22 cellular contexts compared by ENCODE assay signal in genomic region chr6:17233531-17233930, GRCh38. TPM values are rescaled to one million over a fixed set of nuclear protein-coding genes. Genes with fewer than 3 reads are reported as not detected.
DNase-seq lines count a peak whose midpoint lies in the region; ATAC-seq, FAIRE-seq and TF ChIP-seq lines count a peak whose summit lies in the region.
"Had no signal": no experiment of that assay in that cellular context is flagged by ENCODE, and none has a peak within 500 bp of the region (broad histone marks: within the 10 kb centered on the region; RNA-seq: fewer than 3 reads in every experiment).

No MANE protein-coding gene starts in this region.

- 6% methylated on average over 2 of the region's 2 CpGs for WGBS in HepG2 (ENCODE audit: low lambda C conversion rate)
- 55% methylated on average over 1 of the region's 2 CpGs for WGBS in right lobe of liver (ENCODE audit: insufficient coverage, low coverage, low lambda C conversion rate, missing lambda C conversion rate)

- DNase-seq in HepG2 (ENCODE audit: low spot score) = peak; percentile 12
- no peak for DNase-seq in right lobe of liver
- peak; percentile 26 for DNase-seq in RCC 7860 (ENCODE audit: low spot score)
- DNase-seq in epithelial cell of esophagus (ENCODE audit: low read depth) = peak; percentile 99
- DNase-seq in GM13977 (ENCODE audit: low spot score) = no peak
- no peak for DNase-seq in iPS-NIHi11 (ENCODE audit: low spot score)
- no peak for DNase-seq in AG08395 (ENCODE audit: low spot score)
- DNase-seq in GM19239 (ENCODE audit: insufficient read length, low spot score) = no peak
- DNase-seq: ACHN; activated CD4-positive, CD25-positive, alpha-beta regulatory T cell; activated naive CD4-positive, alpha-beta T cell treated with anti-CD3 and anti-CD28 coated beads for 36 hours; caudate nucleus; CD8-positive, alpha-beta T cell; effector memory CD4-positive, alpha-beta T cell; midbrain; NCI-H510A; sigmoid colon; stimulated activated CD4-positive, alpha-beta T cell treated with anti-CD3 and anti-CD28 coated beads, Interleukin-4, amount 100 ng/mL, for 24 hours had no signal

- H3K27ac ChIP-seq in HepG2 (ENCODE audit: extremely low read length, insufficient read depth, low read length) = no peak overlapping the region
- no peak overlapping the region for H3K27ac ChIP-seq in right lobe of liver
- H3K27ac ChIP-seq: gastroesophageal sphincter, sigmoid colon, tibial nerve had no signal

- TF ChIP-seq EP300 in HepG2 (IDR thresholded peaks at IDR 0.05; ENCODE audit: low read depth in 2 of 2, low read length in 2 of 2) (no peak), HepG2 (CRISPR knock-in tag; IDR thresholded peaks at IDR 0.05; ENCODE audit: borderline replicate concordance) (no peak)

- no TSS peak for BruUV-seq in HepG2 (replicated peaks; lab: Mats Ljungman, UMichigan)

- CTCF ChIA-PET in HepG2 (lab: Yijun Ruan, JAX; ENCODE audit: low intra/inter-chr PET ratio, low total read pairs) = no interaction called here

- intact Hi-C loops in HepG2 (cut with micrococcal nuclease; ENCODE audit: unreplicated experiment) = no loop called here
- intact Hi-C loops in right lobe of liver (cut with DNase I) = no loop called here

- H3K4me1 ChIP-seq in HepG2 (ENCODE audit: insufficient read depth, low read length) (no peaks in the 10 kb centered on the region), right lobe of liver (no peaks in the 10 kb centered on the region)
- H3K4me1 ChIP-seq: gastroesophageal sphincter, sigmoid colon, tibial nerve had no signal

- no peak for TF ChIP-seq RAD21 in HepG2 (CRISPR knock-in tag; IDR thresholded peaks at IDR 0.05)

- H3K9ac ChIP-seq in HepG2 (ENCODE audit: insufficient read depth, low read depth, low read length) = no peak overlapping the region

- in situ Hi-C loops in HepG2 (cut with HindIII; ENCODE audit: extremely low pct_ligation_motif_present, low pct_unique_long_range_greater_than_20kb) (no loop called here), GM13977 (cut with MboI; ENCODE audit: low pct_unique_long_range_greater_than_20kb, low sequenced_read_pairs, unreplicated experiment) (no loop called here)

- no peak overlapping the region for H2AFZ ChIP-seq in HepG2 (ENCODE audit: low read length)

- no peaks in the 10 kb centered on the region for H3K36me3 ChIP-seq in HepG2 (replicated peaks in 1 of 2; ENCODE audit: control insufficient read depth in 1 of 2, insufficient read depth in 2 of 2, low read length in 2 of 2)
- H3K36me3 ChIP-seq in right lobe of liver = no peaks in the 10 kb centered on the region
- H3K36me3 ChIP-seq: gastroesophageal sphincter, sigmoid colon, tibial nerve had no signal

- H3K9me3 ChIP-seq in HepG2 (ENCODE audit: low read length) (no peaks in the 10 kb centered on the region), right lobe of liver (no peaks in the 10 kb centered on the region)
- H3K9me3 ChIP-seq: gastroesophageal sphincter, sigmoid colon had no signal

- H3K4me3 ChIP-seq in HepG2 (replicated peaks in 1 of 3; ENCODE audit: insufficient read depth in 1 of 3, low read depth in 2 of 3, low read length in 3 of 3) = no peak overlapping the region
- no peak overlapping the region for H3K4me3 ChIP-seq in right lobe of liver
- H3K4me3 ChIP-seq in epithelial cell of esophagus (ENCODE audit: low read length) = no peak overlapping the region
- H3K4me3 ChIP-seq: gastroesophageal sphincter, sigmoid colon, tibial nerve had no signal

- FAIRE-seq in HepG2 (lab: Jason Lieb, UNC) = no peak
- no peak for FAIRE-seq in RCC 7860 (lab: Jason Lieb, UNC)
- FAIRE-seq in GM19239 (lab: Jason Lieb, UNC) = no peak
- FAIRE-seq: islet of Langerhans had no signal

- no peak for TF ChIP-seq POLR2A in HepG2 (IDR thresholded peaks at IDR 0.05; ENCODE audit: insufficient read depth in 1 of 2, low read depth in 2 of 2, low read length in 2 of 2)
- no peak for TF ChIP-seq POLR2A in right lobe of liver (IDR thresholded peaks at IDR 0.05)

- H4K20me1 ChIP-seq in HepG2 (ENCODE audit: insufficient read depth, low read length) = no peaks in the 10 kb centered on the region

- ATAC-seq in HepG2 (peak; percentile 81), right lobe of liver (no peak)
- ATAC-seq: CD8-positive, alpha-beta T cell; gastroesophageal sphincter had no signal

- H3K4me2 ChIP-seq in HepG2 (ENCODE audit: low read depth, low read length) = no peak overlapping the region

- 0 out of 5 replicates have a peak, but pooled peaks cover 0 to 4% of the 10 kb centered on the region in 2 experiments for H3K27me3 ChIP-seq in HepG2 (ENCODE audit: control insufficient read depth in 1 of 2, insufficient read depth in 2 of 2, low read length in 2 of 2)
- no peaks in the 10 kb centered on the region for H3K27me3 ChIP-seq in right lobe of liver
- H3K27me3 ChIP-seq: gastroesophageal sphincter, sigmoid colon, tibial nerve had no signal

- H3K79me2 ChIP-seq in HepG2 (ENCODE audit: insufficient read depth, low read length) = no peaks in the 10 kb centered on the region

- TF ChIP-seq CTCF in HepG2 (CRISPR knock-in tag; IDR thresholded peaks at IDR 0.05) (no peak), right lobe of liver (IDR thresholded peaks at IDR 0.05) (no peak), epithelial cell of esophagus (IDR thresholded peaks at IDR 0.05; ENCODE audit: insufficient read depth, low read depth, low read length, missing control alignments) (no peak), GM13977 (IDR thresholded peaks at IDR 0.05; ENCODE audit: extremely low read depth, insufficient read depth, missing control alignments) (no peak)

- POLR2A ChIA-PET in HepG2 (lab: Yijun Ruan, JAX) = no interaction called here

TF ChIP-seq in HepG2, 621 proteins besides CTCF, POLR2A, EP300 and RAD21:
- no peak for TF ChIP-seq ZNF598 (CRISPR knock-in tag; IDR thresholded peaks at IDR 0.05; ENCODE audit: borderline replicate concordance)
- TF ChIP-seq NFE2 (CRISPR knock-in tag; IDR thresholded peaks at IDR 0.05) = peak; percentile 50; the same call in 1 of the 2 replicates
- no peak for TF ChIP-seq ATF7-NPFF (CRISPR knock-in tag; IDR thresholded peaks at IDR 0.05; ENCODE audit: low read depth)
- peak; percentile 55; the same call in 1 of the 2 replicates for TF ChIP-seq TFAP4 (IDR thresholded peaks at IDR 0.05; ENCODE audit: borderline replicate concordance, low read depth)
- TF ChIP-seq ZNF263 (CRISPR knock-in tag; IDR thresholded peaks at IDR 0.05) = 0 out of 2 replicates have a peak, but pooled peaks have one; percentile 26
- TF ChIP-seq ZNF333 (CRISPR knock-in tag; IDR thresholded peaks at IDR 0.05; ENCODE audit: borderline replicate concordance) = peak; percentile 96
- 0 out of 2 replicates have a peak, but pooled peaks have one; percentile 20 for TF ChIP-seq MYC (CRISPR knock-in tag; IDR thresholded peaks at IDR 0.05; ENCODE audit: borderline replicate concordance)
- no peak for TF ChIP-seq SRSF1 (optimal IDR thresholded peaks at IDR 0.05; ENCODE audit: low read depth, low read length)
- TF ChIP-seq KLF6 (CRISPR knock-in tag; IDR thresholded peaks at IDR 0.05) = no peak
- peak; percentile 82 for TF ChIP-seq FOSL2 (CRISPR knock-in tag; IDR thresholded peaks at IDR 0.05)
- TF ChIP-seq DMAP1 (CRISPR knock-in tag; IDR thresholded peaks at IDR 0.05) = no peak
TF ChIP-seq in HepG2: peak in this region for 6.

RNA-seq across cellular contexts. Expression of gene RBM24, which starts 47.6 kb away (rescaled TPM):
- total RNA-seq in HepG2 (2016; rRNA removed; fragmentation: Illumina TruSeq; extraction: Trizol) (1.2 and 1.5 TPM in 2 replicates), right lobe of liver (1 to 10 TPM in 2 of 6 experiments, under 1 TPM in 3, not detected in 1; 0.16 to 1.9 (median 0.60) TPM)
- 0.30 and 0.62 TPM in 2 replicates for total RNA-seq in HepG2 (2016; cell fraction: cytosol; rRNA removed; fragmentation: Illumina TruSeq; extraction: Trizol; ENCODE audit: low read depth)
- total RNA-seq in HepG2 (2016; cell fraction: insoluble cytoplasmic fraction; rRNA removed; fragmentation: Illumina TruSeq; extraction: Trizol) = 0.76 and 0.89 TPM in 2 replicates
- total RNA-seq in HepG2 (2016; cell fraction: membrane; rRNA removed; fragmentation: Illumina TruSeq; extraction: Trizol) = 1.2 and 2.2 TPM in 2 replicates
- 0.81 and 1.2 TPM in 2 replicates for total RNA-seq in HepG2 (2016; cell fraction: nucleus; rRNA removed; fragmentation: Illumina TruSeq; extraction: Trizol)
- 14.2 and 17.4 TPM in 2 replicates for polyA plus RNA-seq in HepG2 (2011; rRNA removed)
- polyA plus RNA-seq in HepG2 (2011; cell fraction: cytosol; rRNA removed) = 10.7 and 12.6 TPM in 2 replicates
- 12.0 and 16.2 TPM in 2 replicates for polyA plus RNA-seq in HepG2 (2011; cell fraction: nucleus; rRNA removed)
- 15.9 and 21.5 TPM in 2 replicates for polyA plus RNA-seq in HepG2 (2012)
- polyA plus RNA-seq in HepG2 (2016; cell fraction: cytosol; fragmentation: Illumina TruSeq; extraction: Trizol; ENCODE audit: low read depth) = 0.70 and 0.95 TPM in 2 replicates
- polyA plus RNA-seq in HepG2 (2016; cell fraction: insoluble cytoplasmic fraction; fragmentation: Illumina TruSeq; extraction: Trizol; ENCODE audit: low read depth) = 1.8 and 1.9 TPM in 2 replicates
- 1.3 and 1.5 TPM in 2 replicates for polyA plus RNA-seq in HepG2 (2016; cell fraction: membrane; fragmentation: Illumina TruSeq; extraction: Trizol; ENCODE audit: low read depth)
- 1.8 and 2.1 TPM in 2 replicates for polyA plus RNA-seq in HepG2 (2016; cell fraction: nucleus; fragmentation: Illumina TruSeq; extraction: Trizol; ENCODE audit: insufficient read depth, low read depth)
- 54.9 TPM in 1 of 2 replicates, not detected in the other for polyA minus RNA-seq in HepG2 (2011; rRNA and poly(A)+ RNA removed; ENCODE audit: low replicate concordance)
- 18.0 and 21.3 TPM in 2 replicates for polyA minus RNA-seq in HepG2 (2011; cell fraction: cytosol; rRNA and poly(A)+ RNA removed)
- polyA minus RNA-seq in HepG2 (2011; cell fraction: nucleus; rRNA and poly(A)+ RNA removed) = 6.8 and 8.3 TPM in 2 replicates
- total RNA-seq: activated naive CD4-positive, alpha-beta T cell treated with anti-CD3 and anti-CD28 coated beads for 36 hours had no signal
- polyA plus RNA-seq: IgD-negative memory B cell had no signal

Comparison
In these comparisons a context has a peak if more than half of its experiments do, and no peak if none do; other contexts are left out.
1. DNase-seq: peak in HepG2 (single experiment), RCC 7860 (single experiment) and epithelial cell of esophagus (single experiment); none in right lobe of liver (0 of 3), GM13977 (single experiment), iPS-NIHi11 (single experiment), AG08395 (single experiment) and GM19239 (single experiment).